ENCODE assay signal across 18 cellular contexts in the genomic region with DNA sequence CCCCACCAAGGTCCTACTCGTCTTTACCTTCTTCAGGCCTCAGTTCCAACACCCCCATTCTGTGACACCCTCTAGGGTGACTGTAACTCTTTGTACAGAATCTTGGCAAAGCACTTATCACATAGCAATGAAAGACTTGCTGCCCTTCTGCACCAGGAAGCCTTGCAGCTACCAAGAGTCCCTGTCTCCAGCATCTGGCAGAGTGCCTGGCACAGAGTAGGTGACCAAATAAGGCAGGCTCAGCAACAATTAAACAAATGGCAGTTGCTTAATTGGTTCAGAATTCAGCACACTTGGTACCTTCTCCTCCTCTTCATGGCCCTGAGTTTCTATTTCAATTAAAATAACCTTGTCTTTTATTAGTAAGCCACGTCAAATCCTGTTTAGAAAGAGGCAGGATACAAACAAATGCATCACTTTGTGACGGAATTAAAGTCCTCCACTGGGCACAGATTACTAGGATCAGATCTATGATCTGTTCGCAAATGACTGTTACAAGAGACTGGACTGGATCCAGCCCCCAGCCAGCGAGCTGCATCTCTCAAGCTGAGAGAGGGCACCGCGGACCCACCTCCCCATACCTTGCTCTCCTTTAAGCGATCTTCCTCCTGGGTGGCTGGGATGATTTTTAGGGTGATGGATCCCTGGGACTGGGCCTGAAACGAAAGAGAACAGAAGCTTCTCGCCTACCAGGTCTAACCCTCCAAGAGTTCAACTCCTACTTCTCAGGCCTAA. TPM values are rescaled to one million over a fixed set of nuclear protein-coding genes. Genes with fewer than 3 reads are reported as not detected.
A peak's percentile ranks its signal among the peaks of the same experiment; 100 is the strongest.
DNase-seq lines count a peak whose midpoint lies in the region; ATAC-seq and TF ChIP-seq lines count a peak whose summit lies in the region.
"Had no signal": no experiment of that assay in that cellular context is flagged by ENCODE, and none has a peak within 500 bp of the region (broad histone marks: within the 10 kb centered on the region; RNA-seq: fewer than 3 reads in every experiment).

No MANE protein-coding gene starts in this region.

- H3K9ac ChIP-seq in parathyroid adenoma = no peak overlapping the region
- H3K9ac ChIP-seq: SK-N-SH had no signal

- no peak overlapping the region for H3K4me3 ChIP-seq in heart left ventricle
- H3K4me3 ChIP-seq in parathyroid adenoma (ENCODE audit: low read depth, low read length) = no peak overlapping the region
- H3K4me3 ChIP-seq: hepatocyte, ovary had no signal

- H2AFZ ChIP-seq in parathyroid adenoma = no peak overlapping the region
- H2AFZ ChIP-seq: hepatocyte had no signal

- H3K27me3 Mint-ChIP-seq in T-helper 2 cell treated with Interferon-gamma antibody and Interleukin-4, amounts not matched to agents 5 μg/mL and 100 μg/mL, for 36 hours (ENCODE audit: low read depth) = peaks cover 2% of the 10 kb centered on the region

- no peaks in the 10 kb centered on the region for H3K36me3 Mint-ChIP-seq in T-helper 2 cell treated with Interferon-gamma antibody and Interleukin-4, amounts not matched to agents 5 μg/mL and 100 μg/mL, for 36 hours (ENCODE audit: low read depth)
- H3K36me3 Mint-ChIP-seq: activated naive CD4-positive, alpha-beta T cell treated with anti-CD3 and anti-CD28 coated beads, Interleukin-2, amount 10 ng/mL, durations not matched to agents 7 days and 5 days had no signal

- no peak overlapping the region for H3K27ac Mint-ChIP-seq in T-helper 2 cell treated with Interferon-gamma antibody and Interleukin-4, amounts not matched to agents 5 μg/mL and 100 μg/mL, for 36 hours
- H3K27ac Mint-ChIP-seq: activated naive CD4-positive, alpha-beta T cell treated with anti-CD3 and anti-CD28 coated beads, Interleukin-2, amount 10 ng/mL, durations not matched to agents 7 days and 5 days had no signal

- H3K4me2 ChIP-seq in parathyroid adenoma (ENCODE audit: low read length) = no peak overlapping the region
- H3K4me2 ChIP-seq: hepatocyte, SK-N-SH had no signal

- intact Hi-C loops in heart left ventricle (cut with DNase I) = loop anchor here in 1 of 10 donors (10.0 kb wide), 1 partner anchor 61 kb away; no protein-coding TSS in a partner anchor

- H3K27me3 ChIP-seq in heart left ventricle (no peaks in the 10 kb centered on the region), parathyroid adenoma (ENCODE audit: control insufficient read depth, insufficient read depth, low read length) (no peaks in the 10 kb centered on the region)
- H3K27me3 ChIP-seq: hepatocyte, ovary had no signal

- peak; percentile 79 to 84 (median 83) for ATAC-seq in heart left ventricle
- ATAC-seq: stimulated activated naive CD8-positive, alpha-beta T cell treated with anti-CD3 and anti-CD28 coated beads, Interleukin-15, Interleukin-2, amounts not matched to agents 100 U/mL and 50 U/mL, for 24 hours had no signal

- H3K9me3 ChIP-seq in heart left ventricle (no peaks in the 10 kb centered on the region), parathyroid adenoma (ENCODE audit: control insufficient read depth, low read length) (no peaks in the 10 kb centered on the region)
- H3K9me3 ChIP-seq: ovary, SK-N-SH had no signal

- no peak for TF ChIP-seq POLR2A in heart left ventricle (IDR thresholded peaks at IDR 0.05)

- peaks cover 0 to 58% (median 12%) of the 10 kb centered on the region in 12 donors for H3K4me1 ChIP-seq in heart left ventricle
- no peaks in the 10 kb centered on the region for H3K4me1 ChIP-seq in parathyroid adenoma

- H3K36me3 ChIP-seq in heart left ventricle (peaks cover 0 to 76% (median 47%) of the 10 kb centered on the region in 9 donors), parathyroid adenoma (ENCODE audit: control insufficient read depth, insufficient read depth, low read length) (no peaks in the 10 kb centered on the region)
- H3K36me3 ChIP-seq: ovary had no signal

- H3K9me3 Mint-ChIP-seq in T-helper 2 cell treated with Interferon-gamma antibody and Interleukin-4, amounts not matched to agents 5 μg/mL and 100 μg/mL, for 36 hours = no peaks in the 10 kb centered on the region
- H3K9me3 Mint-ChIP-seq: activated naive CD4-positive, alpha-beta T cell treated with anti-CD3 and anti-CD28 coated beads, Interleukin-2, amount 10 ng/mL, durations not matched to agents 7 days and 5 days had no signal

- TF ChIP-seq CTCF in 22Rv1 (IDR thresholded peaks at IDR 0.05) = no peak
- no peak for TF ChIP-seq CTCF in heart left ventricle (IDR thresholded peaks at IDR 0.05)
- no peak for TF ChIP-seq CTCF in parathyroid adenoma (IDR thresholded peaks at IDR 0.05)

- H3K4me3 Mint-ChIP-seq in T-helper 2 cell treated with Interferon-gamma antibody and Interleukin-4, amounts not matched to agents 5 μg/mL and 100 μg/mL, for 36 hours = no peak overlapping the region
- H3K4me3 Mint-ChIP-seq: activated naive CD4-positive, alpha-beta T cell treated with anti-CD3 and anti-CD28 coated beads, Interleukin-2, amount 10 ng/mL, durations not matched to agents 7 days and 5 days had no signal

- no peaks in the 10 kb centered on the region for H3K4me1 Mint-ChIP-seq in T-helper 2 cell treated with Interferon-gamma antibody and Interleukin-4, amounts not matched to agents 5 μg/mL and 100 μg/mL, for 36 hours (ENCODE audit: low read depth)
- H3K4me1 Mint-ChIP-seq: activated naive CD4-positive, alpha-beta T cell treated with anti-CD3 and anti-CD28 coated beads, Interleukin-2, amount 10 ng/mL, durations not matched to agents 7 days and 5 days had no signal

- DNase-seq in NCI-H2029 treated with DMSO at 0.1 percent for 48 hours (lab: John Stamatoyannopoulos, UW) = peak; percentile 36
- DNase-seq in heart left ventricle = peak; percentile 70 to 91 (median 79)
- no peak for DNase-seq in NCI-H2227 treated with DMSO at 0.1 percent for 48 hours (lab: John Stamatoyannopoulos, UW)
- DNase-seq in DMS53 treated with DMSO at 0.1 percent for 48 hours (lab: John Stamatoyannopoulos, UW; ENCODE audit: unreplicated experiment) = no peak
- DNase-seq in SIG-M5 (lab: John Stamatoyannopoulos, UW) = no peak
- DNase-seq in T-helper 2 cell treated with Interferon-gamma antibody and Interleukin-4, amounts not matched to agents 5 μg/mL and 100 μg/mL, for 36 hours (ENCODE audit: low spot score) = no peak
- DNase-seq: activated CD4-positive, alpha-beta T cell treated with anti-CD3 and anti-CD28 coated beads, Interleukin-2, amount 50 U/mL, for 1 hour; activated naive CD4-positive, alpha-beta T cell treated with anti-CD3 and anti-CD28 coated beads, Interleukin-2, amount 10 ng/mL, durations not matched to agents 7 days and 5 days; NCI-H1694; ovary; stimulated activated naive CD8-positive, alpha-beta T cell treated with anti-CD3 and anti-CD28 coated beads, Interleukin-15, Interleukin-2, amounts not matched to agents 100 U/mL and 50 U/mL, for 24 hours had no signal

- no peaks in the 10 kb centered on the region for H3K79me2 ChIP-seq in parathyroid adenoma
- H3K79me2 ChIP-seq: hepatocyte had no signal

- H3K27ac ChIP-seq in 22Rv1 (peak overlapping the region; percentile 86), heart left ventricle (peak overlapping the region; percentile 47 to 93 (median 78)), parathyroid adenoma (peak overlapping the region; percentile 54)
- H3K27ac ChIP-seq: hepatocyte, ovary had no signal

- WGBS in heart left ventricle, 4 donors = 66 to 75% (median 71%) methylated on average over 10 of the region's 10 CpGs

RNA-seq across cellular contexts. Expression of gene MPP3, which starts 9.4 kb away (rescaled TPM):
- total RNA-seq in heart left ventricle = 10 to 100 TPM; 13.8 to 70.2 (median 25.3) TPM
- 10 to 100 TPM; 40.0 to 45.4 TPM for polyA plus RNA-seq in heart left ventricle

RNA-seq across cellular contexts. Expression of gene CD300LG, which starts 23.5 kb away (rescaled TPM):
- total RNA-seq in heart left ventricle = 10 to 100 TPM in 7 of 9 donors, 1 to 10 TPM in 2; 7.3 to 85.8 (median 19.9) TPM
- 10 to 100 TPM; 15.5 to 37.2 TPM for polyA plus RNA-seq in heart left ventricle
- total RNA-seq: dermis microvascular lymphatic vessel endothelial cell, hepatocyte had no signal
- polyA plus RNA-seq: AG04450, hepatocyte, keratinocyte, SK-N-SH had no signal

RNA-seq across cellular contexts. Expression of gene CFAP97D1, which starts 43.3 kb away (rescaled TPM):
- total RNA-seq in heart left ventricle = under 1 TPM in 2 of 9 donors, not detected in 7; 0.05 to 0.45 TPM
- not detected for polyA plus RNA-seq in heart left ventricle
- total RNA-seq: dermis microvascular lymphatic vessel endothelial cell had no signal
- polyA plus RNA-seq: hepatocyte, keratinocyte, ovary had no signal

RNA-seq across cellular contexts. Expression of gene DUSP3, which starts 44.7 kb away (rescaled TPM):
- total RNA-seq in heart left ventricle = 100 to 1,000 TPM; 210 to 363 (median 267) TPM
- polyA plus RNA-seq in heart left ventricle = 100 to 1,000 TPM; 208 to 312 TPM

Comparison
In these comparisons a context has a peak if more than half of its experiments do, and no peak if none do; other contexts are left out.
1. DNase-seq: peak in NCI-H2029 treated with DMSO at 0.1 percent for 48 hours (single experiment) and heart left ventricle (5 of 5); none in NCI-H2227 treated with DMSO at 0.1 percent for 48 hours (single experiment), DMS53 treated with DMSO at 0.1 percent for 48 hours (single experiment), SIG-M5 (single experiment) and T-helper 2 cell treated with Interferon-gamma antibody and Interleukin-4, amounts not matched to agents 5 μg/mL and 100 μg/mL, for 36 hours (single experiment).
2. Peak in every context shown above with its lines, with median percentiles within 50 percentile points of each other: H3K27ac ChIP-seq.